In genomic region chr17:2949469-2950044, GRCh38 we compare ENCODE assay signal across 13 cellular contexts.
DNase-seq lines count a peak whose midpoint lies in the region; ATAC-seq and TF ChIP-seq lines count a peak whose summit lies in the region.
"Had no signal": no experiment of that assay in that cellular context is flagged by ENCODE, and none has a peak within 500 bp of the region (broad histone marks: within the 10 kb centered on the region; RNA-seq: fewer than 3 reads in every experiment).

No MANE protein-coding gene starts in this region.

- peak; percentile 49; the same call in 2 of the 3 replicates for ATAC-seq in SK-N-SH treated with all-trans-retinoic acid at 6 μM for 48 hours
- ATAC-seq in GM18907 (IDR thresholded peaks at IDR 0.05; ENCODE audit: unreplicated experiment), result no peak
- ATAC-seq: left lobe of liver had no signal

- no peak overlapping the region for H3K4me3 ChIP-seq in fibroblast of the aortic adventitia (ENCODE audit: low read depth, low read length)
- H3K4me3 ChIP-seq: ascending aorta, thoracic aorta had no signal

- no peaks in the 10 kb centered on the region for H3K9me3 Mint-ChIP-seq in osteocyte (ENCODE audit: unreplicated experiment)
- H3K9me3 Mint-ChIP-seq: CD4-positive, alpha-beta T cell had no signal

- TF ChIP-seq CTCF in fibroblast of the aortic adventitia (IDR thresholded peaks at IDR 0.05; ENCODE audit: insufficient read depth, low read length), result no peak
- no peak for TF ChIP-seq CTCF in osteocyte (IDR thresholded peaks at IDR 0.05)

- DNase-seq in GOT3 (lab: John Stamatoyannopoulos, UW), result peak; percentile 57
- peak; percentile 60 for DNase-seq in fibroblast of the aortic adventitia (ENCODE audit: low read depth)
- no peak for DNase-seq in osteocyte (ENCODE audit: extremely low spot score, unreplicated experiment)
- DNase-seq in NCI-H345 treated with DMSO at 0.1 percent for 48 hours (lab: John Stamatoyannopoulos, UW; ENCODE audit: unreplicated experiment), result no peak
- no peak for DNase-seq in activated CD4-positive, alpha-beta T cell treated with anti-CD3 and anti-CD28 coated beads for 1 hour
- no peak for DNase-seq in NCI-H2171 (lab: John Stamatoyannopoulos, UW)
- DNase-seq: CD4-positive, alpha-beta T cell; NCI-H1092 had no signal

- H3K27me3 Mint-ChIP-seq in osteocyte (ENCODE audit: unreplicated experiment), result no peaks in the 10 kb centered on the region
- H3K27me3 Mint-ChIP-seq: CD4-positive, alpha-beta T cell had no signal

- peak overlapping the region; percentile 10 for H3K27ac Mint-ChIP-seq in osteocyte (ENCODE audit: unreplicated experiment)
- H3K27ac Mint-ChIP-seq: CD4-positive, alpha-beta T cell had no signal

- no peak overlapping the region for H3K4me3 Mint-ChIP-seq in osteocyte (ENCODE audit: unreplicated experiment)
- H3K4me3 Mint-ChIP-seq: CD4-positive, alpha-beta T cell had no signal

- peaks cover 2% of the 10 kb centered on the region for H3K36me3 Mint-ChIP-seq in osteocyte (ENCODE audit: unreplicated experiment)

- peaks cover 10% of the 10 kb centered on the region for H3K4me1 Mint-ChIP-seq in osteocyte (ENCODE audit: unreplicated experiment)

TF ChIP-seq in SK-N-SH treated with all-trans-retinoic acid at 6 μM for 48 hours, 23 proteins besides CTCF, POLR2A, EP300 and RAD21:
- no peak for TF ChIP-seq ARNTL (CRISPR knock-in tag; IDR thresholded peaks at IDR 0.05; ENCODE audit: borderline replicate concordance, low read depth)

Comparison
In these comparisons a context has a peak if more than half of its experiments do, and no peak if none do; other contexts are left out.
1. DNase-seq: peak in GOT3 (single experiment) and fibroblast of the aortic adventitia (single experiment); none in osteocyte (single experiment), NCI-H345 treated with DMSO at 0.1 percent for 48 hours (single experiment), activated CD4-positive, alpha-beta T cell treated with anti-CD3 and anti-CD28 coated beads for 1 hour (single experiment) and NCI-H2171 (single experiment).